In the genomic region with DNA sequence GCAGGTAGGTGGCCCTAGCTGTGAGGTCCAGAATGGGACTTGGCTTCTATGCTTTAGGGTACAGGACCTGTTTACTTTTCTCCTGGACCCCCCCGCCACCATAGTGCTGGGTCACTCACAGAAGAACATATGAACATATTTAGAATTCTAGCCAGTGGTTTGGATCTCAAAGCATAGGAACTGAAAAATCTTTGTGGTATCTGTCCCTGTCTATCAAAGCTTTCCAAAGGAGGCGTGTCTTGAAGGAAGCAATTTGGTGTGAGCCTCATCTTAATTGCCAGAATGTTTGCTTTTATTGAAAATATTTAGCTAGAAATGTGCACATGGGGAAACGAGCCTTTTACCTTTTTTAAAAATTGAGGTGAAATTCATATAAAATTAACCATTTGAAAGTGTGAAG, we compare ENCODE assay signal across 20 cellular contexts. TPM values are rescaled to one million over a fixed set of nuclear protein-coding genes. Genes with fewer than 3 reads are reported as not detected.
A peak's percentile ranks its signal among the peaks of the same experiment; 100 is the strongest.
DNase-seq lines count a peak whose midpoint lies in the region; ATAC-seq and TF ChIP-seq lines count a peak whose summit lies in the region.
"Had no signal": no experiment of that assay in that cellular context is flagged by ENCODE, and none has a peak within 500 bp of the region (broad histone marks: within the 10 kb centered on the region; RNA-seq: fewer than 3 reads in every experiment).

No MANE protein-coding gene starts in this region.

- WGBS in right cardiac atrium: 77% methylated on average over 3 of the region's 3 CpGs
- 82 to 90% methylated on average over 3 of the region's 3 CpGs for WGBS in heart right ventricle, 2 donors

- DNase-seq in right cardiac atrium: no peak
- DNase-seq in heart right ventricle: no peak
- DNase-seq in ureter (ENCODE audit: low spot score): no peak
- DNase-seq in amygdala (lab: John Stamatoyannopoulos, UW): no peak
- no peak for DNase-seq in sciatic nerve (ENCODE audit: low spot score)
- DNase-seq: activated B cell treated with CpG ODN at 0.5 μM for 24 hours; activated CD4-positive, alpha-beta T cell treated with anti-CD3 and anti-CD28 coated beads, Interleukin-2, amount 50 U/mL, for 4 hours; MG63; stimulated activated CD4-positive, alpha-beta T cell treated with anti-CD3 and anti-CD28 coated beads, Interleukin-1b, Interleukin-23, amount 100 ng/mL, for 48 hours had no signal

- intact Hi-C loops in right cardiac atrium (cut with DNase I) (no loop called here), heart right ventricle (cut with DNase I) (no loop called here), sciatic nerve (cut with DNase I) (no loop called here)

- ATAC-seq in right cardiac atrium (no peak), heart right ventricle (no peak), HG03432 (IDR thresholded peaks at IDR 0.05; ENCODE audit: unreplicated experiment) (no peak), sciatic nerve (no peak)
- ATAC-seq: activated T-helper 17 cell treated with anti-CD3 and anti-CD28 coated beads, Interleukin-2, amount 50 U/mL, for 72 hours had no signal

- H3K27ac ChIP-seq in right cardiac atrium (ENCODE audit: low read length): peak overlapping the region; percentile 4
- H3K27ac ChIP-seq in heart right ventricle: peak overlapping the region in 3 of 10 donors; percentile 24 to 69 (median 49)
- H3K27ac ChIP-seq in cingulate gyrus (ENCODE audit: low read depth, low read length): peak overlapping the region; percentile 8
- peak overlapping the region; percentile 30 for H3K27ac ChIP-seq in neutrophil
- H3K27ac ChIP-seq: C4-2B, epithelial cell of prostate, neural progenitor cell, prostate gland, vagina had no signal

- H3K36me3 ChIP-seq in heart right ventricle (no peaks in the 10 kb centered on the region), neutrophil (no peaks in the 10 kb centered on the region)
- H3K36me3 ChIP-seq: MG63, neural progenitor cell, Peyer's patch, prostate gland, vagina had no signal

- H3K4me3 ChIP-seq in right cardiac atrium (ENCODE audit: low read length) (no peak overlapping the region), heart right ventricle (no peak overlapping the region), neutrophil (ENCODE audit: low read depth in 1 of 2, low read length in 1 of 2) (no peak overlapping the region)
- H3K4me3 ChIP-seq: MG63, neural progenitor cell, Peyer's patch, prostate gland, skin epidermis, vagina had no signal

- no peaks in the 10 kb centered on the region for H3K27me3 ChIP-seq in right cardiac atrium (ENCODE audit: control insufficient read depth, insufficient read depth)
- H3K27me3 ChIP-seq in heart right ventricle: no peaks in the 10 kb centered on the region
- H3K27me3 ChIP-seq in neutrophil: no peaks in the 10 kb centered on the region
- H3K27me3 ChIP-seq: MG63, Peyer's patch, vagina had no signal

- H3K4me1 ChIP-seq in right cardiac atrium (ENCODE audit: control insufficient read depth, insufficient read depth, low read length) (peaks cover 28% of the 10 kb centered on the region), heart right ventricle (peaks cover 21 to 79% (median 66%) of the 10 kb centered on the region in 9 donors), neutrophil (ENCODE audit: control insufficient read depth in 1 of 2, insufficient read depth in 1 of 2, low read depth in 1 of 2, low read length in 1 of 2) (peaks cover 14 to 24% of the 10 kb centered on the region in 2 experiments)

- no peaks in the 10 kb centered on the region for H3K9me3 ChIP-seq in right cardiac atrium (ENCODE audit: control insufficient read depth, low read length)
- H3K9me3 ChIP-seq in heart right ventricle: peaks cover 0 to 11% (median 0%) of the 10 kb centered on the region in 11 donors
- H3K9me3 ChIP-seq in neutrophil: no peaks in the 10 kb centered on the region
- H3K9me3 ChIP-seq: Peyer's patch, prostate gland, vagina had no signal

- TF ChIP-seq CTCF in heart right ventricle (IDR thresholded peaks at IDR 0.05): no peak
- TF ChIP-seq CTCF in neutrophil (IDR thresholded peaks at IDR 0.05): no peak

RNA-seq across cellular contexts. Expression of gene PHF2, which starts 6.2 kb away (rescaled TPM):
- total RNA-seq in right cardiac atrium (10 to 100 TPM; 31.1 to 32.4 (median 31.6) TPM), heart right ventricle (10 to 100 TPM; 20.4 to 28.0 (median 23.0) TPM), ureter (34.6 TPM), sciatic nerve (41.5 TPM)
- polyA plus RNA-seq in right cardiac atrium (28.3 TPM), heart right ventricle (10 to 100 TPM; 13.9 to 31.3 TPM)
